In genomic region chr1:110002695-110003094, GRCh38 we compare ENCODE assay signal across 1 cellular context.
TF ChIP-seq lines count a peak whose summit lies in the region.

No MANE protein-coding gene starts in this region.

TF ChIP-seq in IMR-90, 13 proteins besides CTCF, POLR2A, EP300 and RAD21 (continued from another document):
- no peak for TF ChIP-seq SMC3 (IDR thresholded peaks at IDR 0.05; ENCODE audit: low read depth, low read length)
- no peak for TF ChIP-seq FOS (IDR thresholded peaks at IDR 0.05; ENCODE audit: low read depth, low read length)
- TF ChIP-seq CEBPB (IDR thresholded peaks at IDR 0.05; ENCODE audit: low read depth, low read length): no peak
